In genomic region chr13:108463365-108463764, GRCh38 we compare ENCODE assay signal across 10 cellular contexts.
DNase-seq lines count a peak whose midpoint lies in the region; ATAC-seq and TF ChIP-seq lines count a peak whose summit lies in the region.
"Had no signal": no experiment of that assay in that cellular context is flagged by ENCODE, and none has a peak within 500 bp of the region (broad histone marks: within the 10 kb centered on the region; RNA-seq: fewer than 3 reads in every experiment).

No MANE protein-coding gene starts in this region.

- no peak overlapping the region for H3K27ac ChIP-seq in lung (ENCODE audit: low read depth in 1 of 2, low read length in 1 of 2)

- DNase-seq in DMS53 (lab: John Stamatoyannopoulos, UW): peak; percentile 68
- DNase-seq in astrocyte of the spinal cord (ENCODE audit: low read depth, low spot score): peak; percentile 95
- DNase-seq in lung (ENCODE audit: low spot score): no peak
- no peak for DNase-seq in activated naive CD4-positive, alpha-beta T cell (lab: John Stamatoyannopoulos, UW)
- no peak for DNase-seq in A172 (ENCODE audit: low spot score)
- no peak for DNase-seq in NCI-H1092 treated with DMSO at 0.1 percent for 48 hours (lab: John Stamatoyannopoulos, UW)
- DNase-seq: activated CD4-positive, alpha-beta T cell treated with anti-CD3 and anti-CD28 coated beads, Interleukin-2, amount 50 U/mL, for 1 hour; stimulated activated CD4-positive, alpha-beta T cell treated with anti-CD3 and anti-CD28 coated beads, Interleukin-4, amount 100 ng/mL, for 1 hour had no signal

- H3K27me3 ChIP-seq in lung (ENCODE audit: control insufficient read depth, insufficient read depth): no peaks in the 10 kb centered on the region

- ATAC-seq in HG02798 (IDR thresholded peaks at IDR 0.05; ENCODE audit: poor library complexity, unreplicated experiment) (peak; percentile 65), lung (ENCODE audit: insufficient read depth, low FRiP score) (peak; percentile 82), HG03521 (IDR thresholded peaks at IDR 0.05; ENCODE audit: unreplicated experiment) (no peak)

- no peaks in the 10 kb centered on the region for H3K36me3 ChIP-seq in lung (ENCODE audit: control insufficient read depth in 2 of 2, insufficient read depth in 2 of 2, low read length in 2 of 2)

- WGBS in lung, 2 donors: 65 to 84% methylated on average over 3 of the region's 3 CpGs

- H3K4me1 ChIP-seq in lung (ENCODE audit: control insufficient read depth in 2 of 2, insufficient read depth in 2 of 2, low read length in 2 of 2): no peaks in the 10 kb centered on the region

- in situ Hi-C loops in astrocyte of the spinal cord (cut with HindIII; ENCODE audit: low sequenced_read_pairs): no loop called here

- H3K4me3 ChIP-seq in astrocyte of the spinal cord (ENCODE audit: low read depth, low read length) (no peak overlapping the region), lung (no peak overlapping the region)

- TF ChIP-seq CTCF in astrocyte of the spinal cord (IDR thresholded peaks at IDR 0.05; ENCODE audit: low read depth, low read length): no peak
- TF ChIP-seq CTCF in lung (IDR thresholded peaks at IDR 0.05; ENCODE audit: control extremely low read depth, extremely low read depth): no peak

- H3K9me3 ChIP-seq in lung (ENCODE audit: control insufficient read depth in 2 of 2, insufficient read depth in 1 of 2, low read length in 1 of 2): no peaks in the 10 kb centered on the region

Comparison
In these comparisons a context has a peak if more than half of its experiments do, and no peak if none do; other contexts are left out.
1. DNase-seq: peak in DMS53 (single experiment) and astrocyte of the spinal cord (single experiment); none in lung (single experiment), activated naive CD4-positive, alpha-beta T cell (0 of 4), A172 (single experiment) and NCI-H1092 treated with DMSO at 0.1 percent for 48 hours (single experiment).